Comparison of ENCODE assay signal across 26 cellular contexts in genomic region chr17:1313270-1314005, GRCh38. TPM values are rescaled to one million over a fixed set of nuclear protein-coding genes. Genes with fewer than 3 reads are reported as not detected.
DNase-seq lines count a peak whose midpoint lies in the region; ATAC-seq and TF ChIP-seq lines count a peak whose summit lies in the region.
"Had no signal": no experiment of that assay in that cellular context is flagged by ENCODE, and none has a peak within 500 bp of the region (broad histone marks: within the 10 kb centered on the region; RNA-seq: fewer than 3 reads in every experiment).

No MANE protein-coding gene starts in this region.

- H3K9me3 Mint-ChIP-seq in activated naive CD4-positive, alpha-beta T cell treated with anti-CD3 and anti-CD28 coated beads for 36 hours = no peaks in the 10 kb centered on the region
- H3K9me3 Mint-ChIP-seq: CD8-positive, alpha-beta memory T cell had no signal

- in situ Hi-C loops in GM13977 (cut with MboI; ENCODE audit: low pct_unique_long_range_greater_than_20kb, low sequenced_read_pairs, unreplicated experiment) = no loop called here

- ATAC-seq in sciatic nerve = peak; percentile 67

- H2AFZ ChIP-seq in PC-9 = no peak overlapping the region

- no TSS peak for BruUV-seq in PC-9 (replicated peaks; lab: Mats Ljungman, UMichigan)

- H3K4me3 Mint-ChIP-seq in activated naive CD4-positive, alpha-beta T cell treated with anti-CD3 and anti-CD28 coated beads for 36 hours = no peak overlapping the region
- H3K4me3 Mint-ChIP-seq: B cell; CD8-positive, alpha-beta memory T cell had no signal

- no peak overlapping the region for H3K4me3 ChIP-seq in AG10803 (ENCODE audit: low read length)
- no peak overlapping the region for H3K4me3 ChIP-seq in PC-9

- peaks cover 31% of the 10 kb centered on the region for H3K27me3 ChIP-seq in PC-9 (ENCODE audit: insufficient read depth, low read depth)

- H3K4me1 Mint-ChIP-seq in activated naive CD4-positive, alpha-beta T cell treated with anti-CD3 and anti-CD28 coated beads for 36 hours (ENCODE audit: low read depth) = no peaks in the 10 kb centered on the region
- H3K4me1 Mint-ChIP-seq: B cell; CD14-positive monocyte; CD8-positive, alpha-beta memory T cell had no signal

- H4K20me1 ChIP-seq in PC-9 (ENCODE audit: insufficient read depth) = no peaks in the 10 kb centered on the region

- DNase-seq in AG10803 (ENCODE audit: low read depth) (peak; percentile 12), PC-9 (peak in 1 of 2 experiments; percentile 56), fibroblast of gingiva (ENCODE audit: low read depth) (peak; percentile 67), sciatic nerve (ENCODE audit: low spot score) (no peak), GM13977 (ENCODE audit: low spot score) (no peak), glomerular visceral epithelial cell (ENCODE audit: extremely low spot score) (no peak), NCI-H1436 (lab: John Stamatoyannopoulos, UW) (no peak)
- no peak for DNase-seq in activated naive CD4-positive, alpha-beta T cell treated with anti-CD3 and anti-CD28 coated beads for 36 hours
- DNase-seq: Calu3; CD8-positive, alpha-beta memory T cell; DMS79 treated with DMSO at 0.1 percent for 48 hours; GF-D8; IMR-90; NCI-H1092 treated with DMSO at 0.1 percent for 48 hours; NCI-H1436 treated with DMSO at 0.1 percent for 48 hours; NCI-H187 treated with DMSO at 0.1 percent for 48 hours; NCI-H2171 treated with DMSO at 0.1 percent for 48 hours; NCI-H345; NCI-H524; NCI-H774; SK-N-SH; SW 1271 had no signal

- peaks cover 3% of the 10 kb centered on the region for H3K27me3 Mint-ChIP-seq in activated naive CD4-positive, alpha-beta T cell treated with anti-CD3 and anti-CD28 coated beads for 36 hours (ENCODE audit: low read depth)

- no peaks in the 10 kb centered on the region for H3K36me3 ChIP-seq in PC-9 (ENCODE audit: low read depth)

- H3K9me3 ChIP-seq in PC-9 (ENCODE audit: insufficient read depth, low read depth) = no peaks in the 10 kb centered on the region
- H3K9me3 ChIP-seq: SK-N-SH had no signal

- H3K27ac Mint-ChIP-seq in activated naive CD4-positive, alpha-beta T cell treated with anti-CD3 and anti-CD28 coated beads for 36 hours = no peak overlapping the region
- H3K27ac Mint-ChIP-seq: B cell; CD8-positive, alpha-beta memory T cell had no signal

- no peak overlapping the region for H3K27ac ChIP-seq in PC-9
- H3K27ac ChIP-seq: KMS-11 had no signal

- POLR2A ChIA-PET in PC-9 (lab: Charles Lee; ENCODE audit: unreplicated experiment) = no interaction called here

- peaks cover 8% of the 10 kb centered on the region for H3F3A ChIP-seq in PC-9 (ENCODE audit: insufficient read depth, low read depth)

- peak overlapping the region; percentile 24; the same call in 1 of the 2 replicates for H3K4me2 ChIP-seq in PC-9
- H3K4me2 ChIP-seq: KMS-11, SK-N-SH had no signal

- intact Hi-C loops in PC-9 (cut with micrococcal nuclease; ENCODE audit: unreplicated experiment) = no loop called here
- intact Hi-C loops in sciatic nerve (cut with DNase I) = no loop called here
- intact Hi-C loops in activated naive CD4-positive, alpha-beta T cell treated with anti-CD3 and anti-CD28 coated beads for 36 hours (cut with micrococcal nuclease) = no loop called here

- CTCF ChIA-PET in PC-9 (lab: Charles Lee) = no interaction called here
- CTCF ChIA-PET in activated naive CD4-positive, alpha-beta T cell treated with anti-CD3 and anti-CD28 coated beads for 36 hours (lab: Charles Lee) = no interaction called here

- no peak for TF ChIP-seq CTCF in AG10803 (conservative IDR thresholded peaks at IDR 0.05; ENCODE audit: low read length)
- no peak for TF ChIP-seq CTCF in PC-9 (conservative IDR thresholded peaks at IDR 0.05)
- TF ChIP-seq CTCF in GM13977 (IDR thresholded peaks at IDR 0.05; ENCODE audit: extremely low read depth, insufficient read depth, missing control alignments) = no peak

- H3K36me3 Mint-ChIP-seq in activated naive CD4-positive, alpha-beta T cell treated with anti-CD3 and anti-CD28 coated beads for 36 hours (ENCODE audit: low read depth) = no peaks in the 10 kb centered on the region
- H3K36me3 Mint-ChIP-seq: CD14-positive monocyte; CD8-positive, alpha-beta memory T cell had no signal

- peaks cover 9% of the 10 kb centered on the region; the same call in 1 of the 2 replicates for H3K4me1 ChIP-seq in PC-9 (replicated peaks; ENCODE audit: insufficient read depth)

- no peaks in the 10 kb centered on the region for H3K79me2 ChIP-seq in PC-9 (ENCODE audit: low read depth)

- H3K9me2 ChIP-seq in PC-9 (ENCODE audit: insufficient read depth) = no peaks in the 10 kb centered on the region
- H3K9me2 ChIP-seq: SK-N-SH had no signal

RNA-seq across cellular contexts. Expression of gene TRARG1, which starts 34.0 kb away (rescaled TPM):
- total RNA-seq in PC-9 (2021) = not detected in 2 replicates
- total RNA-seq in sciatic nerve = 5.3 TPM
- total RNA-seq in activated naive CD4-positive, alpha-beta T cell treated with anti-CD3 and anti-CD28 coated beads for 36 hours = not detected
- total RNA-seq: A673; B cell; Calu3; CD8-positive, alpha-beta memory T cell; IMR-90 had no signal

RNA-seq across cellular contexts. Expression of gene BHLHA9, which starts 43.2 kb away (rescaled TPM):
- total RNA-seq in PC-9 (2021) = not detected in 2 replicates
- not detected for total RNA-seq in sciatic nerve
- total RNA-seq in activated naive CD4-positive, alpha-beta T cell treated with anti-CD3 and anti-CD28 coated beads for 36 hours = not detected
- total RNA-seq: A673; B cell; Calu3; CD8-positive, alpha-beta memory T cell; IMR-90 had no signal

Comparison
In these comparisons a context has a peak if more than half of its experiments do, and no peak if none do; other contexts are left out.
1. DNase-seq: peak in AG10803 (single experiment) and fibroblast of gingiva (single experiment); none in sciatic nerve (single experiment), GM13977 (single experiment), activated naive CD4-positive, alpha-beta T cell treated with anti-CD3 and anti-CD28 coated beads for 36 hours (single experiment), glomerular visceral epithelial cell (single experiment) and NCI-H1436 (single experiment).